In the genomic region with DNA sequence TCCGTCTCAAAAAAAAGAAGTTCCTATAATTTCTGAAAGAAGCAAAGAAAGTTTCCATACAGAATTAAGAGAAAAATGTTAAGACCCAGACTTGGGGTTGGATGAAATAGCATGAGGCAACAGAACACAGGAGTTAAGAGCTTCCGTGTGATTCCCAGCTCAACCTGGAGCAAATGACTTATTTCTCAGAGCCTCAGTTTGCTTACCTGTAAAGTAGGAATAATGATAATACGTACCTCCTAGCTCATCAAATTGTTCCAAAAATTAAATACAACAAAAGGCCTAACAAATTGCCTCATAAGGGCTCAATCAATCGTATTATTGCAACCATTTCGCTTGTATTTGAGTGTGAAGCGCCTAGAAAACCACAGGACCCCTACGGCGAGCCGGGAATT, we compare ENCODE assay signal across 9 cellular contexts. TPM values are rescaled to one million over a fixed set of nuclear protein-coding genes. Genes with fewer than 3 reads are reported as not detected.
DNase-seq lines count a peak whose midpoint lies in the region; ATAC-seq and TF ChIP-seq lines count a peak whose summit lies in the region.
"Had no signal": no experiment of that assay in that cellular context is flagged by ENCODE, and none has a peak within 500 bp of the region (broad histone marks: within the 10 kb centered on the region; RNA-seq: fewer than 3 reads in every experiment).

No MANE protein-coding gene starts in this region.

- H3K79me2 ChIP-seq in mammary epithelial cell (ENCODE audit: insufficient read depth, low read length), result peaks cover 57% of the 10 kb centered on the region

- H3K27ac ChIP-seq in left ventricle myocardium inferior (replicated peaks) (peak overlapping the region; percentile 93), mammary epithelial cell (ENCODE audit: insufficient read depth, low read depth, low read length) (peak overlapping the region; percentile 82), vagina (peak overlapping the region; percentile 79)

- peaks cover under 1% of the 10 kb centered on the region for H3K36me3 Mint-ChIP-seq in mesothelial cell of epicardium

- intact Hi-C loops in left ventricle myocardium inferior (cut with micrococcal nuclease) (no loop called here), Right ventricle myocardium superior (cut with DNase I) (loop anchor here (10.0 kb wide), 1 partner anchor 928 kb away; no protein-coding TSS in a partner anchor), mammary epithelial cell (cut with micrococcal nuclease) (no loop called here), vagina (cut with DNase I) (no loop called here)

- H3K4me3 Mint-ChIP-seq in mesothelial cell of epicardium, result peak overlapping the region; percentile 97

- H3K27me3 Mint-ChIP-seq in mesothelial cell of epicardium (ENCODE audit: low read depth), result no peaks in the 10 kb centered on the region

- H4K20me1 ChIP-seq in mammary epithelial cell (ENCODE audit: insufficient read depth, low read length), result no peaks in the 10 kb centered on the region

- H3K9me3 Mint-ChIP-seq in mesothelial cell of epicardium, result no peaks in the 10 kb centered on the region

- peak overlapping the region; percentile 99 for H3K4me3 ChIP-seq in left ventricle myocardium inferior
- H3K4me3 ChIP-seq in mammary epithelial cell (replicated peaks in 1 of 3; ENCODE audit: insufficient read depth in 1 of 3, low read depth in 2 of 3, low read length in 3 of 3), result peak overlapping the region; percentile 71 to 89 (median 86)
- peak overlapping the region; percentile 87 to 99 for H3K4me3 ChIP-seq in vagina

- in situ Hi-C loops in mammary epithelial cell (cut with MboI; ENCODE audit: low sequenced_read_pairs in 2 of 2), result no loop called here
- in situ Hi-C loops in ACHN (cut with HindIII; ENCODE audit: low pct_ligation_motif_present, low pct_unique_long_range_greater_than_20kb, low sequenced_read_pairs), result no loop called here

- dilution Hi-C loops in mammary epithelial cell (cut with HindIII; ENCODE audit: low sequenced_read_pairs), result loop anchor here (5.0 kb wide), 1 partner anchor 216 kb away; a partner anchor contains a TSS

- DNase-seq in left ventricle myocardium inferior (no peak), Right ventricle myocardium superior (no peak), mammary epithelial cell (no peak), mesothelial cell of epicardium (ENCODE audit: low spot score in 2 of 2, unreplicated experiment in 2 of 2) (no peak), vagina (ENCODE audit: extremely low spot score in 2 of 2) (no peak), ACHN (no peak), NCI-H1092 (lab: John Stamatoyannopoulos, UW) (no peak)
- DNase-seq: NCI-H1694 treated with DMSO at 0.1 percent for 48 hours had no signal

- no peak for ATAC-seq in Right ventricle myocardium superior (ENCODE audit: poor library complexity)
- ATAC-seq in GM21423 (IDR thresholded peaks at IDR 0.05; ENCODE audit: unreplicated experiment), result no peak

- peak overlapping the region; percentile 94 for H2AFZ ChIP-seq in mammary epithelial cell (ENCODE audit: low read depth, low read length)

- H3K4me1 ChIP-seq in left ventricle myocardium inferior, result peaks cover 48% of the 10 kb centered on the region
- peaks cover 10% of the 10 kb centered on the region for H3K4me1 ChIP-seq in mammary epithelial cell (ENCODE audit: insufficient read depth, low read length)
- H3K4me1 ChIP-seq in vagina, result peaks cover 40% of the 10 kb centered on the region

- 12% methylated on average over 5 of the region's 9 CpGs for WGBS in mammary epithelial cell (ENCODE audit: low coverage, missing lambda C conversion rate)

- TSS peak; percentile 76 for BruUV-seq in mammary epithelial cell (replicated peaks; lab: Mats Ljungman, UMichigan)

- no peaks in the 10 kb centered on the region for H3K27me3 ChIP-seq in left ventricle myocardium inferior (ENCODE audit: low read depth)
- H3K27me3 ChIP-seq in mammary epithelial cell (ENCODE audit: insufficient read depth, low read length), result no peaks in the 10 kb centered on the region
- H3K27me3 ChIP-seq in vagina, result no peaks in the 10 kb centered on the region

- peak overlapping the region; percentile 84 for H3K9ac ChIP-seq in mammary epithelial cell (ENCODE audit: insufficient read depth, low read length)

- CTCF ChIA-PET in mammary epithelial cell (lab: Charles Lee; ENCODE audit: low non-redundant PET), result no interaction called here

- H3K27ac Mint-ChIP-seq in mesothelial cell of epicardium, result peak overlapping the region; percentile 83

- TF ChIP-seq POLR2A in vagina (IDR thresholded peaks at IDR 0.05), result no peak

- H3K9me3 ChIP-seq in left ventricle myocardium inferior (replicated peaks), result no peaks in the 10 kb centered on the region
- H3K9me3 ChIP-seq in mammary epithelial cell (replicated peaks; ENCODE audit: insufficient read depth, low read length), result no peaks in the 10 kb centered on the region
- no peaks in the 10 kb centered on the region for H3K9me3 ChIP-seq in vagina

- peak overlapping the region; percentile 81 for H3K4me2 ChIP-seq in mammary epithelial cell (ENCODE audit: insufficient read depth, low read depth, low read length)

- H3K36me3 ChIP-seq in left ventricle myocardium inferior (no peaks in the 10 kb centered on the region), mammary epithelial cell (ENCODE audit: insufficient read depth, low read length) (no peaks in the 10 kb centered on the region), vagina (no peaks in the 10 kb centered on the region)

- H3K4me1 Mint-ChIP-seq in mesothelial cell of epicardium, result peaks cover 23% of the 10 kb centered on the region

- TF ChIP-seq CTCF in left ventricle myocardium inferior (IDR thresholded peaks at IDR 0.05; ENCODE audit: borderline replicate concordance) (no peak), mammary epithelial cell (conservative IDR thresholded peaks at IDR 0.05 in 1 of 2, IDR thresholded peaks at IDR 0.05 in 1 of 2; ENCODE audit: extremely low read depth in 1 of 2, insufficient read depth in 1 of 2, low read depth in 1 of 2, low read length in 2 of 2) (no peak), mesothelial cell of epicardium (IDR thresholded peaks at IDR 0.05; ENCODE audit: unreplicated experiment) (no peak), vagina (IDR thresholded peaks at IDR 0.05) (no peak)

RNA-seq across cellular contexts. Expression of a gene that starts 0.6 kb away (rescaled TPM):
- total RNA-seq in left ventricle myocardium inferior, result 23.3 TPM
- 20.4 TPM for total RNA-seq in Right ventricle myocardium superior
- total RNA-seq in mammary epithelial cell, result 10 to 100 TPM; 34.2 to 41.4 TPM
- polyA plus RNA-seq in mammary epithelial cell, result 20.5 TPM
- 24.8 TPM for polyA minus RNA-seq in mammary epithelial cell
- 67.4 to 68.5 TPM (median 68.0 TPM) in 3 replicates for total RNA-seq in mesothelial cell of epicardium
- total RNA-seq in vagina, result 25.5 TPM

RNA-seq across cellular contexts. Expression of a gene that starts 10.1 kb away (rescaled TPM):
- total RNA-seq in left ventricle myocardium inferior, result 20.5 TPM
- total RNA-seq in Right ventricle myocardium superior, result 21.5 TPM
- total RNA-seq in mammary epithelial cell, result 10 to 100 TPM; 11.5 to 21.5 TPM
- 5.8 TPM for polyA plus RNA-seq in mammary epithelial cell
- polyA minus RNA-seq in mammary epithelial cell, result 9.5 TPM
- total RNA-seq in mesothelial cell of epicardium, result 48.3 to 52.4 TPM (median 49.9 TPM) in 3 replicates
- 47.1 TPM for total RNA-seq in vagina
